ENCODE assay signal across 15 cellular contexts in the genomic region with DNA sequence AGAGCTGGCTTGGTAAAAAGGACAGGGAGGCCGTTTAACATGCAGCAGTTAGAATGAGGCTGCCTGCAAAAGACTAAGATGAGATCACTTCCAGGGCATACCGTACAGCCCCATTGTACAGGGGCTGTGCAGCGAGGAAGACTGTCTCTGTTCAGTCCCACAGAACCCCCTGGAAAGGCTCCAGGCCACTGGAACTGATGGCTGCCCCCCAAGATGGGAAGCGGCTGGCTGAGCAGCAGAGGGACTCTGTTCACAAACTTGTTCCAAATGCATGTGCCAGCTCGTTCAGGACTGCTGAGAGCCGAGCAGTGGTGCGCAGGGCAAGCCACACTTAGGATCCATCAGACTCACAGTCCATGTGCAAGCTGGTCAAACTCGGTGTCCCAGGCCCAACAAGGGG.
DNase-seq lines count a peak whose midpoint lies in the region; ATAC-seq and TF ChIP-seq lines count a peak whose summit lies in the region.
"Had no signal": no experiment of that assay in that cellular context is flagged by ENCODE, and none has a peak within 500 bp of the region (broad histone marks: within the 10 kb centered on the region; RNA-seq: fewer than 3 reads in every experiment).

No MANE protein-coding gene starts in this region.

- TF ChIP-seq CTCF in VCaP (conservative IDR thresholded peaks at IDR 0.05): no peak

- no peak overlapping the region for H3K4me3 Mint-ChIP-seq in T-cell
- H3K4me3 Mint-ChIP-seq: T-helper 17 cell had no signal

- ATAC-seq in T-cell (replicated peaks in 1 of 4) (no peak), GM21390 (IDR thresholded peaks at IDR 0.05; ENCODE audit: unreplicated experiment) (no peak)
- ATAC-seq: T-helper 17 cell had no signal

- peaks cover 8 to 17% (median 14%) of the 10 kb centered on the region in 3 donors for H3K4me1 Mint-ChIP-seq in T-cell

- POLR2A ChIA-PET in T-cell (lab: Charles Lee): no interaction called here

- peaks cover 8% of the 10 kb centered on the region for H3K36me3 Mint-ChIP-seq in T-cell

- H3K27ac Mint-ChIP-seq in T-cell: no peak overlapping the region
- H3K27ac Mint-ChIP-seq: progenitor cell of endocrine pancreas, T-helper 17 cell had no signal

- no peaks in the 10 kb centered on the region for H3K9me3 Mint-ChIP-seq in T-cell

- no peaks in the 10 kb centered on the region for H3K27me3 Mint-ChIP-seq in T-cell
- H3K27me3 Mint-ChIP-seq: progenitor cell of endocrine pancreas, T-helper 17 cell had no signal

- CTCF ChIA-PET in T-cell (lab: Charles Lee): no interaction called here

- DNase-seq in hypothalamus (lab: John Stamatoyannopoulos, UW): peak in 27 of 51 donors; percentile 31 to 77 (median 56)
- DNase-seq in T-cell: no peak
- no peak for DNase-seq in NCI-H1417 treated with DMSO at 0.1 percent for 48 hours (lab: John Stamatoyannopoulos, UW)
- DNase-seq: activated CD4-positive, CD25-positive, alpha-beta regulatory T cell treated with anti-CD3 and anti-CD28 coated beads, Interleukin-2, amount 50 U/mL, for 72 hours; activated naive CD4-positive, alpha-beta T cell treated with anti-CD3 and anti-CD28 coated beads, Interleukin-2, amount 50 U/mL, for 16 hours; erythroblast; kidney glomerular epithelial cell; NCI-H774; RPMI8226; T-helper 17 cell had no signal

- H3K27ac ChIP-seq in VCaP: peak overlapping the region; percentile 75
- H3K27ac ChIP-seq in cingulate gyrus (ENCODE audit: low read depth, low read length): peak overlapping the region; percentile 78
- peak overlapping the region; percentile 70 for H3K27ac ChIP-seq in temporal lobe (ENCODE audit: low read depth, low read length)

Comparison
In these comparisons a context has a peak if more than half of its experiments do, and no peak if none do; other contexts are left out.
1. DNase-seq: peak in hypothalamus (27 of 51); none in T-cell (0 of 34) and NCI-H1417 treated with DMSO at 0.1 percent for 48 hours (single experiment).
2. Peak in every context shown above with its lines, with median percentiles within 50 percentile points of each other: H3K27ac ChIP-seq.